In the genomic region with DNA sequence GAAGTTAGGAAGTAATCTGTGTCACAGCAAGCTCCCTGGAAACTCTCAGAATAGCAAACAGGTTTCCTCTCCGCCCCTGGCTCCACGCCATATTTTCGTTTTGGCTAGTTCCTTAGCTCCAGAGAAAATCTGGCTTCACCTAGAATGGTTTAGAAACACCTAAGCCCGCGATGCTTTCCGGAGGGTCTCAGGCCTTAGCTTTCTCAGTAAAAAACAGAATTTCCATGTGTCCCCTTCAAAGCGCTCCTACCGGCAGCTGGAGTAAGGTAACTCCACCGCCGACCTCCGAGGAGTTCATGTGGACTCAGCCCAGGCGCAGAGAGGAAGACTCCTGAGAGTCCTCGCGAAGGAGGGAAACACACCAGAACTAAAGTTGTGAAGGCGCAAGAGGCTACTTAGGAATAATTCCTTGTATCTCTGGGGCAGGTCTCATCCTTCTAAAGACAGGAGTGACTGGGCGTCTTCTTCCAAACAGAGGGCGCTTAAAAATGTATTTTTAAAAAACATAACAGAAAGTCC, we compare ENCODE assay signal across 8 cellular contexts. TPM values are rescaled to one million over a fixed set of nuclear protein-coding genes. Genes with fewer than 3 reads are reported as not detected.
A peak's percentile ranks its signal among the peaks of the same experiment; 100 is the strongest.
DNase-seq lines count a peak whose midpoint lies in the region; ATAC-seq and TF ChIP-seq lines count a peak whose summit lies in the region.

No MANE protein-coding gene starts in this region.

- peak overlapping the region; percentile 76 to 92 (median 86) for H3K4me3 Mint-ChIP-seq in brain

- CTCF ChIA-PET in HEK293T (lab: Yijun Ruan, JAX) = no interaction called here
- CTCF ChIA-PET in RWPE1 (lab: Yijun Ruan, JAX) = interaction anchor here (0.6 to 1.2 kb wide), 3 partner anchors 10 to 73 kb away, joined by 3 to 4 read pairs (median 4); no protein-coding TSS in a partner anchor

- no peak for TF ChIP-seq CTCF in RWPE1 (conservative IDR thresholded peaks at IDR 0.05; ENCODE audit: low read depth)
- TF ChIP-seq CTCF in brain (conservative IDR thresholded peaks at IDR 0.05) = no peak

- peak overlapping the region in 2 of 5 experiments; percentile 47 to 59 for H3K27ac Mint-ChIP-seq in brain

- DNase-seq in HEK293T (ENCODE audit: extremely low spot score) (peak; percentile 32), RWPE1 (ENCODE audit: low spot score) (no peak), iPS-NIHi7 (ENCODE audit: extremely low spot score) (peak; percentile 57), NCI-H146 (lab: John Stamatoyannopoulos, UW) (no peak)

- no peaks in the 10 kb centered on the region for H4K20me1 ChIP-seq in BLaER1 treated with 17β-estradiol and CSF1 and Interleukin-3, amounts not matched to agents 10 nM and 100 nM

- H3K36me3 Mint-ChIP-seq in brain = no peaks in the 10 kb centered on the region

- ATAC-seq in HG03280 (IDR thresholded peaks at IDR 0.05; ENCODE audit: unreplicated experiment) = no peak

- no peaks in the 10 kb centered on the region for H3K9me3 ChIP-seq in BLaER1 treated with 17β-estradiol and CSF1 and Interleukin-3, amounts not matched to agents 10 nM and 100 nM (replicated peaks in 1 of 11)

- peak overlapping the region; percentile 62 to 83 (median 73); a peak in 21 of 22 replicates for H3K27ac ChIP-seq in BLaER1 treated with 17β-estradiol and CSF1 and Interleukin-3, amounts not matched to agents 10 nM and 100 nM
- H3K27ac ChIP-seq in RWPE1 = peak overlapping the region; percentile 90
- H3K27ac ChIP-seq in skin epidermis = peak overlapping the region; percentile 55 to 94 (median 83)

- peaks cover 16% of the 10 kb centered on the region for H3K4me1 Mint-ChIP-seq in brain

- H3K4me2 ChIP-seq in BLaER1 treated with 17β-estradiol and CSF1 and Interleukin-3, amounts not matched to agents 10 nM and 100 nM = peak overlapping the region; percentile 81 to 97 (median 89)

- peaks cover 0 to 8% (median 2%) of the 10 kb centered on the region in 11 experiments; a peak in 5 of 22 replicates for H3K36me3 ChIP-seq in BLaER1 treated with 17β-estradiol and CSF1 and Interleukin-3, amounts not matched to agents 10 nM and 100 nM

- H3K27me3 Mint-ChIP-seq in brain = peaks cover 66% of the 10 kb centered on the region

- H3K4me3 ChIP-seq in BLaER1 treated with 17β-estradiol and CSF1 and Interleukin-3, amounts not matched to agents 10 nM and 100 nM = peak overlapping the region; percentile 61 to 82 (median 72)
- H3K4me3 ChIP-seq in skin epidermis = peak overlapping the region; percentile 44 to 74 (median 64)

- H3K9me3 Mint-ChIP-seq in brain = no peaks in the 10 kb centered on the region

- POLR2A ChIA-PET in HEK293T (lab: Yijun Ruan, JAX) (interaction anchor here (0.8 kb wide), 1 partner anchor 9 kb away, joined by 3 read pairs; no protein-coding TSS in a partner anchor), RWPE1 (lab: Yijun Ruan, JAX; ENCODE audit: low non-redundant PET) (no interaction called here)

- H3K4me1 ChIP-seq in BLaER1 treated with 17β-estradiol and CSF1 and Interleukin-3, amounts not matched to agents 10 nM and 100 nM = peaks cover 61 to 90% (median 83%) of the 10 kb centered on the region in 10 experiments

- peak overlapping the region; percentile 75 to 85 (median 81) for H3K9ac ChIP-seq in BLaER1 treated with 17β-estradiol and CSF1 and Interleukin-3, amounts not matched to agents 10 nM and 100 nM

- no peaks in the 10 kb centered on the region for H3K27me3 ChIP-seq in BLaER1 treated with 17β-estradiol and CSF1 and Interleukin-3, amounts not matched to agents 10 nM and 100 nM

TF ChIP-seq in HEK293T, 16 proteins besides CTCF, POLR2A, EP300 and RAD21:
- TF ChIP-seq FOXK2 (IDR thresholded peaks at IDR 0.05) (no peak), ARNT (IDR thresholded peaks at IDR 0.05) (no peak), NFRKB (IDR thresholded peaks at IDR 0.05) (no peak), SP1 (IDR thresholded peaks at IDR 0.05) (no peak), HDGF (IDR thresholded peaks at IDR 0.05; ENCODE audit: borderline replicate concordance) (no peak), FOXM1 (IDR thresholded peaks at IDR 0.05; ENCODE audit: borderline replicate concordance) (no peak), BHLHE40 (IDR thresholded peaks at IDR 0.05; ENCODE audit: borderline replicate concordance) (no peak), ZNF384 (IDR thresholded peaks at IDR 0.05) (no peak)

RNA-seq across cellular contexts. Expression of a gene that starts 0.4 kb away (rescaled TPM):
- 1.9 TPM for polyA plus RNA-seq in brain (ENCODE audit: insufficient read depth, low read depth, low replicate concordance)

Comparison
In these comparisons a context has a peak if more than half of its experiments do, and no peak if none do; other contexts are left out.
1. DNase-seq: peak in HEK293T (single experiment) and iPS-NIHi7 (single experiment); none in RWPE1 (single experiment) and NCI-H146 (single experiment).
2. Peak in every context shown above with its lines, with median percentiles within 50 percentile points of each other: H3K27ac ChIP-seq.